19 cellular contexts compared by ENCODE assay signal in genomic region chr12:9900930-9901329, GRCh38. TPM values are rescaled to one million over a fixed set of nuclear protein-coding genes. Genes with fewer than 3 reads are reported as not detected.
DNase-seq lines count a peak whose midpoint lies in the region; ATAC-seq and TF ChIP-seq lines count a peak whose summit lies in the region.
"Had no signal": no experiment of that assay in that cellular context is flagged by ENCODE, and none has a peak within 500 bp of the region (broad histone marks: within the 10 kb centered on the region; RNA-seq: fewer than 3 reads in every experiment).

No MANE protein-coding gene starts in this region.

- 27% methylated on average over 2 of the region's 2 CpGs for WGBS in right lobe of liver (ENCODE audit: insufficient coverage, low coverage, low lambda C conversion rate, missing lambda C conversion rate)

- ATAC-seq in WTC11, result no peak
- ATAC-seq in left lobe of liver, result peak; percentile 62
- ATAC-seq in right lobe of liver, result peak; percentile 38 to 81 (median 76)
- ATAC-seq in HG03045 (IDR thresholded peaks at IDR 0.05; ENCODE audit: unreplicated experiment), result no peak
- ATAC-seq in HG03342 (IDR thresholded peaks at IDR 0.05; ENCODE audit: unreplicated experiment), result no peak
- ATAC-seq in HG03108 (IDR thresholded peaks at IDR 0.05; ENCODE audit: unreplicated experiment), result no peak
- ATAC-seq: CD8-positive, alpha-beta T cell; GM23338 had no signal

- CTCF ChIA-PET in WTC11 (lab: Charles Lee), result no interaction called here
- CTCF ChIA-PET in activated CD4-positive, alpha-beta memory T cell treated with anti-CD3 and anti-CD28 coated beads, Interleukin-2, amount 10 ng/mL, durations not matched to agents 7 days and 5 days (lab: Charles Lee), result interaction anchor here (0.6 kb wide), 1 partner anchor 948 kb away, joined by 6 read pairs; no protein-coding TSS in a partner anchor

- H3K4me3 Mint-ChIP-seq in WTC11, result no peak overlapping the region; the same call in 1 of the 2 replicates
- no peak overlapping the region for H3K4me3 Mint-ChIP-seq in activated CD4-positive, alpha-beta memory T cell treated with anti-CD3 and anti-CD28 coated beads, Interleukin-2, amount 10 ng/mL, durations not matched to agents 7 days and 5 days
- H3K4me3 Mint-ChIP-seq: B cell; CD4-positive, CD25-positive, alpha-beta regulatory T cell; CD8-positive, alpha-beta T cell; GM23338; HFFc6 had no signal

- H3K4me1 ChIP-seq in right lobe of liver, result peaks cover 0 to 19% (median 7%) of the 10 kb centered on the region in 4 donors
- H3K4me1 ChIP-seq: BLaER1, Caco-2, HAP-1 had no signal

- peak overlapping the region in 2 of 3 donors; percentile 11 to 36 for H3K27ac ChIP-seq in right lobe of liver
- H3K27ac ChIP-seq: BLaER1, C4-2B had no signal

- H3K4me3 ChIP-seq in right lobe of liver, result no peak overlapping the region
- H3K4me3 ChIP-seq: BLaER1, GM23338, HAP-1 had no signal

- DNase-seq in WTC11 (ENCODE audit: low spot score), result no peak
- DNase-seq in left lobe of liver (ENCODE audit: low spot score), result no peak
- no peak for DNase-seq in right lobe of liver
- DNase-seq in activated CD4-positive, alpha-beta memory T cell treated with anti-CD3 and anti-CD28 coated beads, Interleukin-2, amount 10 ng/mL, durations not matched to agents 7 days and 5 days, result no peak
- DNase-seq: Caco-2; CD4-positive, CD25-positive, alpha-beta regulatory T cell; CD8-positive, alpha-beta T cell; DMS153; DND-41; HFFc6 had no signal

- H3K27me3 Mint-ChIP-seq in WTC11 (ENCODE audit: low read depth), result no peaks in the 10 kb centered on the region
- H3K27me3 Mint-ChIP-seq in activated CD4-positive, alpha-beta memory T cell treated with anti-CD3 and anti-CD28 coated beads, Interleukin-2, amount 10 ng/mL, durations not matched to agents 7 days and 5 days, result peaks cover 6% of the 10 kb centered on the region

- peaks cover 0 to 7% (median 0%) of the 10 kb centered on the region in 4 donors for H3K9me3 ChIP-seq in right lobe of liver
- H3K9me3 ChIP-seq: HAP-1 had no signal

- H3K4me1 Mint-ChIP-seq in WTC11, result peaks cover 27% of the 10 kb centered on the region
- no peaks in the 10 kb centered on the region for H3K4me1 Mint-ChIP-seq in activated CD4-positive, alpha-beta memory T cell treated with anti-CD3 and anti-CD28 coated beads, Interleukin-2, amount 10 ng/mL, durations not matched to agents 7 days and 5 days
- H3K4me1 Mint-ChIP-seq: B cell had no signal

- H3K36me3 Mint-ChIP-seq in WTC11, result peaks cover 51% of the 10 kb centered on the region
- H3K36me3 Mint-ChIP-seq in activated CD4-positive, alpha-beta memory T cell treated with anti-CD3 and anti-CD28 coated beads, Interleukin-2, amount 10 ng/mL, durations not matched to agents 7 days and 5 days (ENCODE audit: low read depth), result peaks cover 18% of the 10 kb centered on the region

- no peak for TF ChIP-seq POLR2A in right lobe of liver (IDR thresholded peaks at IDR 0.05)

- TF ChIP-seq CTCF in WTC11 (IDR thresholded peaks at IDR 0.05), result no peak
- no peak for TF ChIP-seq CTCF in right lobe of liver (IDR thresholded peaks at IDR 0.05)

- no peaks in the 10 kb centered on the region for H3K36me3 ChIP-seq in right lobe of liver
- H3K36me3 ChIP-seq: BLaER1, HAP-1 had no signal

- no peaks in the 10 kb centered on the region for H3K27me3 ChIP-seq in right lobe of liver
- H3K27me3 ChIP-seq: BLaER1 had no signal

- POLR2A ChIA-PET in WTC11 (lab: Charles Lee), result no interaction called here
- POLR2A ChIA-PET in activated CD4-positive, alpha-beta memory T cell treated with anti-CD3 and anti-CD28 coated beads, Interleukin-2, amount 10 ng/mL, durations not matched to agents 7 days and 5 days (lab: Charles Lee), result no interaction called here

- peaks cover 45% of the 10 kb centered on the region for H3K9me3 Mint-ChIP-seq in WTC11
- peaks cover 30% of the 10 kb centered on the region for H3K9me3 Mint-ChIP-seq in activated CD4-positive, alpha-beta memory T cell treated with anti-CD3 and anti-CD28 coated beads, Interleukin-2, amount 10 ng/mL, durations not matched to agents 7 days and 5 days

- 0 out of 2 replicates have a peak overlapping the region, but pooled peaks have one; percentile 35 for H3K27ac Mint-ChIP-seq in WTC11
- no peak overlapping the region for H3K27ac Mint-ChIP-seq in activated CD4-positive, alpha-beta memory T cell treated with anti-CD3 and anti-CD28 coated beads, Interleukin-2, amount 10 ng/mL, durations not matched to agents 7 days and 5 days
- H3K27ac Mint-ChIP-seq: B cell; CD4-positive, CD25-positive, alpha-beta regulatory T cell; CD8-positive, alpha-beta T cell; GM23338; HFFc6 had no signal

- intact Hi-C loops in right lobe of liver (cut with DNase I), result no loop called here

TF ChIP-seq in WTC11, 78 proteins besides CTCF, POLR2A, EP300 and RAD21 (continues in another document):
- TF ChIP-seq ZNF532 (CRISPR knock-in tag; IDR thresholded peaks at IDR 0.05; ENCODE audit: borderline replicate concordance), result no peak
- no peak for TF ChIP-seq ATF2 (CRISPR knock-in tag; IDR thresholded peaks at IDR 0.05; ENCODE audit: borderline replicate concordance, low read depth)
- TF ChIP-seq JAZF1 (CRISPR knock-in tag; IDR thresholded peaks at IDR 0.05), result no peak
- TF ChIP-seq USF1 (CRISPR knock-in tag; IDR thresholded peaks at IDR 0.05), result no peak
- TF ChIP-seq ZNF232 (CRISPR knock-in tag; IDR thresholded peaks at IDR 0.05), result no peak
- no peak for TF ChIP-seq ETV6 (CRISPR knock-in tag; IDR thresholded peaks at IDR 0.05)
- TF ChIP-seq ZNF317 (CRISPR knock-in tag; IDR thresholded peaks at IDR 0.05; ENCODE audit: borderline replicate concordance, low read depth), result no peak
- no peak for TF ChIP-seq CREB1 (CRISPR knock-in tag; IDR thresholded peaks at IDR 0.05)

RNA-seq across cellular contexts. Expression of gene KLRF2, which starts 19.6 kb away (rescaled TPM):
- not detected in 3 replicates for total RNA-seq in WTC11 (2021)
- total RNA-seq in left lobe of liver, result not detected
- total RNA-seq in right lobe of liver, result not detected
- not detected for total RNA-seq in activated CD4-positive, alpha-beta memory T cell treated with anti-CD3 and anti-CD28 coated beads, Interleukin-2, amount 10 ng/mL, durations not matched to agents 7 days and 5 days
- total RNA-seq: A172; B cell; Caco-2; CD4-positive, CD25-positive, alpha-beta regulatory T cell; CD8-positive, alpha-beta T cell; GM23338; HFFc6 had no signal

RNA-seq across cellular contexts. Expression of gene CLEC2A, which starts 31.2 kb away (rescaled TPM):
- total RNA-seq in WTC11 (2021) (2.1 to 3.5 TPM (median 2.7 TPM) in 3 replicates), left lobe of liver (not detected), right lobe of liver (not detected)
- not detected for total RNA-seq in activated CD4-positive, alpha-beta memory T cell treated with anti-CD3 and anti-CD28 coated beads, Interleukin-2, amount 10 ng/mL, durations not matched to agents 7 days and 5 days
- total RNA-seq: A172; B cell; Caco-2; CD4-positive, CD25-positive, alpha-beta regulatory T cell; CD8-positive, alpha-beta T cell; GM23338; HFFc6 had no signal

RNA-seq across cellular contexts. Expression of gene CLEC2B, which starts 31.8 kb away (rescaled TPM):
- 0.20 TPM in 1 of 3 replicates, not detected in the others for total RNA-seq in WTC11 (2021)
- total RNA-seq in left lobe of liver, result 1.4 TPM
- total RNA-seq in right lobe of liver, result 10 to 100 TPM in 1 of 6 experiments, 1 to 10 TPM in 5; 1.4 to 11.1 (median 4.9) TPM
- total RNA-seq in activated CD4-positive, alpha-beta memory T cell treated with anti-CD3 and anti-CD28 coated beads, Interleukin-2, amount 10 ng/mL, durations not matched to agents 7 days and 5 days, result 10 to 100 TPM; 79.6 to 79.7 TPM
- total RNA-seq: Caco-2, GM23338, HFFc6 had no signal

Comparison
In these comparisons a context has a peak if more than half of its experiments do, and no peak if none do; other contexts are left out.
1. ATAC-seq: peak in left lobe of liver (single experiment) and right lobe of liver (4 of 4); none in WTC11 (single experiment), HG03045 (single experiment), HG03342 (single experiment) and HG03108 (single experiment).
2. RNA of gene CLEC2B, which starts 31.8 kb away (total RNA-seq): 79.6 to 79.7 TPM in activated CD4-positive, alpha-beta memory T cell treated with anti-CD3 and anti-CD28 coated beads, Interleukin-2, amount 10 ng/mL, durations not matched to agents 7 days and 5 days; 1.4 to 11.1 TPM in right lobe of liver, 1.4 TPM in left lobe of liver (single experiment) and 0.20 TPM in WTC11; every median in the first group is over 4 times any median in the second.